8 cellular contexts compared by ENCODE assay signal in genomic region chr3:4980229-4981159, GRCh38. TPM values are rescaled to one million over a fixed set of nuclear protein-coding genes. Genes with fewer than 3 reads are reported as not detected.
DNase-seq lines count a peak whose midpoint lies in the region; ATAC-seq, FAIRE-seq and TF ChIP-seq lines count a peak whose summit lies in the region.

No MANE protein-coding gene starts in this region.

- TF ChIP-seq EP300 in HepG2 (IDR thresholded peaks at IDR 0.05; ENCODE audit: low read depth in 2 of 2, low read length in 2 of 2) (peak; percentile 31 to 44; a peak in 2 of 4 replicates), HepG2 (CRISPR knock-in tag; IDR thresholded peaks at IDR 0.05; ENCODE audit: borderline replicate concordance) (no peak)

- peak; percentile 80 for TF ChIP-seq RAD21 in HepG2 (CRISPR knock-in tag; IDR thresholded peaks at IDR 0.05)

- H3K27ac ChIP-seq in HepG2 (ENCODE audit: extremely low read length, insufficient read depth, low read length), result peak overlapping the region; percentile 90

- peak overlapping the region; percentile 70 for H3K4me2 ChIP-seq in HepG2 (ENCODE audit: low read depth, low read length)

- CTCF ChIA-PET in HepG2 (lab: Yijun Ruan, JAX; ENCODE audit: low intra/inter-chr PET ratio, low total read pairs), result interaction anchor here (0.6 to 0.9 kb wide), 2 partner anchors 258 to 260 kb away, joined by 3 read pairs; no protein-coding TSS in a partner anchor

- FAIRE-seq in HepG2 (lab: Jason Lieb, UNC), result peak; percentile 32

- H4K20me1 ChIP-seq in HepG2 (ENCODE audit: insufficient read depth, low read length), result peaks cover 40% of the 10 kb centered on the region

- ATAC-seq in HG02885 (IDR thresholded peaks at IDR 0.05; ENCODE audit: poor library complexity, unreplicated experiment) (peak; percentile 22), HepG2 (peak; percentile 15)

- in situ Hi-C loops in HepG2 (cut with HindIII; ENCODE audit: extremely low pct_ligation_motif_present, low pct_unique_long_range_greater_than_20kb), result no loop called here

- peak; percentile 86 for TF ChIP-seq CTCF in HepG2 (CRISPR knock-in tag; IDR thresholded peaks at IDR 0.05)

- no peaks in the 10 kb centered on the region for H3K9me3 ChIP-seq in ES-I3 (ENCODE audit: control insufficient read depth, insufficient read depth, low read length)
- H3K9me3 ChIP-seq in HepG2 (ENCODE audit: low read length), result no peaks in the 10 kb centered on the region

- no TSS peak for BruUV-seq in HepG2 (replicated peaks; lab: Mats Ljungman, UMichigan)

- H3K4me3 ChIP-seq in HepG2 (replicated peaks in 1 of 3; ENCODE audit: insufficient read depth in 1 of 3, low read depth in 2 of 3, low read length in 3 of 3), result peak overlapping the region; percentile 89 to 99 (median 95)

- intact Hi-C loops in HepG2 (cut with micrococcal nuclease; ENCODE audit: unreplicated experiment), result loop anchor here (10.0 kb wide), 1 partner anchor 204 kb away; the partner anchor contains the start of gene EDEM1

- DNase-seq in NCI-H526 treated with DMSO at 0.1 percent for 48 hours (lab: John Stamatoyannopoulos, UW) (peak; percentile 50), dedifferentiated amniotic fluid mesenchymal stem cell (ENCODE audit: extremely low spot score) (peak; percentile 79), HepG2 (ENCODE audit: low spot score) (peak; percentile 65), HPDE6-E6E7 (ENCODE audit: extremely low spot score) (no peak)
- DNase-seq in activated CD4-positive, alpha-beta T cell treated with anti-CD3 and anti-CD28 coated beads, Interleukin-2, amount 50 U/mL, for 24 hours (ENCODE audit: low read depth in 1 of 2, low spot score in 1 of 2), result peak; percentile 87 to 90
- DNase-seq in stimulated activated CD4-positive, alpha-beta T cell treated with anti-CD3 and anti-CD28 coated beads, Interleukin-2, amount 100 ng/mL, for 4 hours (ENCODE audit: low read depth), result peak; percentile 83

- WGBS in HepG2 (ENCODE audit: low lambda C conversion rate), result 19% methylated on average over 12 of the region's 32 CpGs

- TF ChIP-seq POLR2A in HepG2 (IDR thresholded peaks at IDR 0.05; ENCODE audit: insufficient read depth in 1 of 2, low read depth in 2 of 2, low read length in 2 of 2), result no peak

- H3K27me3 ChIP-seq in HepG2 (ENCODE audit: control insufficient read depth in 1 of 2, insufficient read depth in 2 of 2, low read length in 2 of 2), result no peaks in the 10 kb centered on the region; a peak in 1 of 5 replicates

- H3K36me3 ChIP-seq in ES-I3 (ENCODE audit: insufficient read depth, low read length) (peaks cover 22% of the 10 kb centered on the region), HepG2 (replicated peaks in 1 of 2; ENCODE audit: control insufficient read depth in 1 of 2, insufficient read depth in 2 of 2, low read length in 2 of 2) (peaks cover 9 to 31% of the 10 kb centered on the region in 2 experiments)

- no peak overlapping the region for H2AFZ ChIP-seq in HepG2 (ENCODE audit: low read length)

- H3K4me1 ChIP-seq in ES-I3 (ENCODE audit: insufficient read depth, low read length) (peaks cover 39% of the 10 kb centered on the region), HepG2 (ENCODE audit: insufficient read depth, low read length) (peaks cover 50% of the 10 kb centered on the region)

- H3K9ac ChIP-seq in ES-I3 (ENCODE audit: low read depth, low read length) (peak overlapping the region; percentile 80), HepG2 (ENCODE audit: insufficient read depth, low read depth, low read length) (peak overlapping the region; percentile 89)

- H3K79me2 ChIP-seq in HepG2 (ENCODE audit: insufficient read depth, low read length), result peaks cover 52% of the 10 kb centered on the region

- POLR2A ChIA-PET in HepG2 (lab: Yijun Ruan, JAX), result interaction anchor here (0.5 to 3.8 kb wide), 5 partner anchors 36 to 228 kb away, joined by 3 to 20 read pairs (median 6); no protein-coding TSS in a partner anchor

TF ChIP-seq in HepG2, 621 proteins besides CTCF, POLR2A, EP300 and RAD21 (continues in another document):
- TF ChIP-seq ZNF33A (CRISPR knock-in tag; IDR thresholded peaks at IDR 0.05; ENCODE audit: borderline replicate concordance) (peak; percentile 18; the same call in 1 of the 2 replicates), GATAD2A (CRISPR knock-in tag; IDR thresholded peaks at IDR 0.05) (peak; percentile 67), ZNF331 (CRISPR knock-in tag; IDR thresholded peaks at IDR 0.05) (0 out of 2 replicates have a peak, but pooled peaks have one; percentile 52), RXRB (CRISPR knock-in tag; IDR thresholded peaks at IDR 0.05; ENCODE audit: borderline replicate concordance) (peak; percentile 30; the same call in 1 of the 2 replicates), ZNF281 (CRISPR knock-in tag; IDR thresholded peaks at IDR 0.05; ENCODE audit: borderline replicate concordance) (0 out of 2 replicates have a peak, but pooled peaks have one; percentile 24), EED (CRISPR knock-in tag; IDR thresholded peaks at IDR 0.05) (no peak), PHF20 (CRISPR knock-in tag; IDR thresholded peaks at IDR 0.05) (no peak), ZNF501 (CRISPR knock-in tag; IDR thresholded peaks at IDR 0.05) (peak; percentile 75), ZNF446 (CRISPR knock-in tag; IDR thresholded peaks at IDR 0.05) (no peak), ATF4 (CRISPR knock-in tag; IDR thresholded peaks at IDR 0.05) (no peak), ZNF136 (CRISPR knock-in tag; IDR thresholded peaks at IDR 0.05; ENCODE audit: low read depth) (no peak), ZSCAN25 (CRISPR knock-in tag; IDR thresholded peaks at IDR 0.05) (no peak)
- TF ChIP-seq, protein P1, sequence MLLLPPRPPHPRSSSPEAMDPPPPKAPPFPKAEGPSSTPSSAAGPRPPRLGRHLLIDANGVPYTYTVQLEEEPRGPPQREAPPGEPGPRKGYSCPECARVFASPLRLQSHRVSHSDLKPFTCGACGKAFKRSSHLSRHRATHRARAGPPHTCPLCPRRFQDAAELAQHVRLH (CRISPR knock-in tag; IDR thresholded peaks at IDR 0.05; ENCODE audit: borderline replicate concordance, low read depth), result peak; percentile 43; the same call in 1 of the 2 replicates
- TF ChIP-seq, protein P2, sequence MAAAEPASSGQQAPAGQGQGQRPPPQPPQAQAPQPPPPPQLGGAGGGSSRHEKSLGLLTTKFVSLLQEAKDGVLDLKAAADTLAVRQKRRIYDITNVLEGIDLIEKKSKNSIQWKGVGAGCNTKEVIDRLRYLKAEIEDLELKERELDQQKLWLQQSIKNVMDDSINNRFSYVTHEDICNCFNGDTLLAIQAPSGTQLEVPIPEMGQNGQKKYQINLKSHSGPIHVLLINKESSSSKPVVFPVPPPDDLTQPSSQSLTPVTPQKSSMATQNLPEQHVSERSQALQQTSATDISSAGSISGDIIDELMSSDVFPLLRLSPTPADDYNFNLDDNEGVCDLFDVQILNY (CRISPR knock-in tag; conservative IDR thresholded peaks at IDR 0.05), result no peak

RNA-seq across cellular contexts. Expression of gene BHLHE40, which starts 1.3 kb away (rescaled TPM):
- 1.8 and 2.6 TPM in 2 replicates for total RNA-seq in HepG2 (2016; rRNA removed; fragmentation: Illumina TruSeq; extraction: Trizol)
- 0.44 and 0.61 TPM in 2 replicates for total RNA-seq in HepG2 (2016; cell fraction: cytosol; rRNA removed; fragmentation: Illumina TruSeq; extraction: Trizol; ENCODE audit: low read depth)
- total RNA-seq in HepG2 (2016; cell fraction: insoluble cytoplasmic fraction; rRNA removed; fragmentation: Illumina TruSeq; extraction: Trizol), result 2.3 and 2.7 TPM in 2 replicates
- 1.5 TPM in 2 replicates for total RNA-seq in HepG2 (2016; cell fraction: membrane; rRNA removed; fragmentation: Illumina TruSeq; extraction: Trizol)
- total RNA-seq in HepG2 (2016; cell fraction: nucleus; rRNA removed; fragmentation: Illumina TruSeq; extraction: Trizol), result 3.0 and 4.3 TPM in 2 replicates
- polyA plus RNA-seq in HepG2 (2011; rRNA removed), result 51.0 and 60.0 TPM in 2 replicates
- polyA plus RNA-seq in HepG2 (2011; cell fraction: cytosol; rRNA removed), result 29.3 and 36.0 TPM in 2 replicates
- polyA plus RNA-seq in HepG2 (2011; cell fraction: nucleus; rRNA removed), result 35.5 and 51.8 TPM in 2 replicates
- polyA plus RNA-seq in HepG2 (2012), result 145 and 159 TPM in 2 replicates
- 0.21 and 0.42 TPM in 2 replicates for polyA plus RNA-seq in HepG2 (2016; cell fraction: cytosol; fragmentation: Illumina TruSeq; extraction: Trizol; ENCODE audit: low read depth)
- polyA plus RNA-seq in HepG2 (2016; cell fraction: insoluble cytoplasmic fraction; fragmentation: Illumina TruSeq; extraction: Trizol; ENCODE audit: low read depth), result 3.5 and 4.1 TPM in 2 replicates
- 0.93 and 1.1 TPM in 2 replicates for polyA plus RNA-seq in HepG2 (2016; cell fraction: membrane; fragmentation: Illumina TruSeq; extraction: Trizol; ENCODE audit: low read depth)
- 5.9 and 7.0 TPM in 2 replicates for polyA plus RNA-seq in HepG2 (2016; cell fraction: nucleus; fragmentation: Illumina TruSeq; extraction: Trizol; ENCODE audit: insufficient read depth, low read depth)
- polyA minus RNA-seq in HepG2 (2011; rRNA and poly(A)+ RNA removed; ENCODE audit: low replicate concordance), result 17.6 and 68.5 TPM in 2 replicates
- polyA minus RNA-seq in HepG2 (2011; cell fraction: cytosol; rRNA and poly(A)+ RNA removed), result 59.1 and 63.2 TPM in 2 replicates
- polyA minus RNA-seq in HepG2 (2011; cell fraction: nucleus; rRNA and poly(A)+ RNA removed), result 23.0 and 31.6 TPM in 2 replicates
